ENCODE assay signal across 12 cellular contexts in genomic region chr17:3474212-3474611, GRCh38. TPM values are rescaled to one million over a fixed set of nuclear protein-coding genes. Genes with fewer than 3 reads are reported as not detected.
DNase-seq lines count a peak whose midpoint lies in the region; ATAC-seq and TF ChIP-seq lines count a peak whose summit lies in the region.
"Had no signal": no experiment of that assay in that cellular context is flagged by ENCODE, and none has a peak within 500 bp of the region (broad histone marks: within the 10 kb centered on the region; RNA-seq: fewer than 3 reads in every experiment).

No MANE protein-coding gene starts in this region.

- no peak overlapping the region for H3K9ac ChIP-seq in HUES48 (ENCODE audit: low read depth, low read length)
- peak overlapping the region; percentile 77 to 94 for H3K9ac ChIP-seq in liver (ENCODE audit: low read depth in 1 of 2, low read length in 2 of 2)

- peak; percentile 7 to 60 for DNase-seq in cardiac fibroblast (ENCODE audit: low read depth in 2 of 2)
- no peak for DNase-seq in C1 segment of cervical spinal cord (lab: John Stamatoyannopoulos, UW)
- no peak for DNase-seq in activated CD4-positive, alpha-beta T cell treated with anti-CD3 and anti-CD28 coated beads for 4 hours
- DNase-seq: activated CD4-positive, alpha-beta T cell treated with anti-CD3 and anti-CD28 coated beads, Interleukin-2, amount 50 U/mL, for 48 hours; activated naive CD4-positive, alpha-beta T cell; naive thymus-derived CD4-positive, alpha-beta T cell; SHP77 treated with DMSO at 0.1 percent for 48 hours had no signal

- H3K4me1 ChIP-seq in HUES48 (ENCODE audit: control insufficient read depth, insufficient read depth, low read length) = peaks cover 11% of the 10 kb centered on the region
- H3K4me1 ChIP-seq in liver (ENCODE audit: control insufficient read depth in 4 of 4, insufficient read depth in 4 of 4, low read length in 3 of 4) = peaks cover 0 to 30% (median 11%) of the 10 kb centered on the region in 4 donors
- peaks cover 0 to 13% (median 0%) of the 10 kb centered on the region in 3 donors for H3K4me1 ChIP-seq in gastroesophageal sphincter

- H3K27ac ChIP-seq in HUES48 (ENCODE audit: low read depth, low read length) = peak overlapping the region; percentile 53
- peak overlapping the region; percentile 89 to 97 for H3K27ac ChIP-seq in liver (ENCODE audit: low read depth in 1 of 2, low read length in 2 of 2)
- peak overlapping the region; percentile 77 for H3K27ac ChIP-seq in temporal lobe (ENCODE audit: low read depth, low read length)
- peak overlapping the region in 2 of 4 donors; percentile 53 to 70 for H3K27ac ChIP-seq in gastroesophageal sphincter

- ATAC-seq in gastroesophageal sphincter (no peak), HG03342 (IDR thresholded peaks at IDR 0.05; ENCODE audit: unreplicated experiment) (no peak)
- ATAC-seq: naive thymus-derived CD4-positive, alpha-beta T cell had no signal

- TF ChIP-seq EP300 in gastroesophageal sphincter (IDR thresholded peaks at IDR 0.05) = no peak

- H3K27me3 ChIP-seq in HUES48 (ENCODE audit: control insufficient read depth, insufficient read depth, low read length) (no peaks in the 10 kb centered on the region), liver (ENCODE audit: control insufficient read depth in 4 of 4, insufficient read depth in 4 of 4, low read length in 3 of 4) (no peaks in the 10 kb centered on the region), gastroesophageal sphincter (no peaks in the 10 kb centered on the region)

- TF ChIP-seq CTCF in cardiac fibroblast (IDR thresholded peaks at IDR 0.05; ENCODE audit: low read depth, low read length) = no peak
- no peak for TF ChIP-seq CTCF in liver (IDR thresholded peaks at IDR 0.05; ENCODE audit: low read depth, low read length, missing input control)
- TF ChIP-seq CTCF in gastroesophageal sphincter (IDR thresholded peaks at IDR 0.05) = no peak

- peak; percentile 48 to 59 for TF ChIP-seq RAD21 in liver (IDR thresholded peaks at IDR 0.05)

- 9% methylated on average over 3 of the region's 3 CpGs for WGBS in liver
- WGBS in gastroesophageal sphincter (ENCODE audit: low coverage in 1 of 2), 2 donors = 21 to 34% methylated on average over 3 of the region's 3 CpGs

- no peaks in the 10 kb centered on the region for H3K36me3 ChIP-seq in HUES48 (ENCODE audit: control insufficient read depth, insufficient read depth, low read length)
- no peaks in the 10 kb centered on the region for H3K36me3 ChIP-seq in liver (ENCODE audit: control insufficient read depth in 4 of 4, insufficient read depth in 3 of 4, low read depth in 1 of 4, low read length in 3 of 4)
- H3K36me3 ChIP-seq in gastroesophageal sphincter = no peaks in the 10 kb centered on the region

- H3K4me3 ChIP-seq in HUES48 (ENCODE audit: low read depth, low read length) (no peak overlapping the region), cardiac fibroblast (replicated peaks in 1 of 2; ENCODE audit: low read depth in 2 of 2, low read length in 2 of 2) (no peak overlapping the region), liver (ENCODE audit: low read depth in 1 of 3, low read length in 3 of 3) (peak overlapping the region in 1 of 3 donors; percentile 17), gastroesophageal sphincter (no peak overlapping the region)

- TF ChIP-seq POLR2A in gastroesophageal sphincter (IDR thresholded peaks at IDR 0.05) = no peak

- H3K9me3 ChIP-seq in HUES48 (ENCODE audit: control insufficient read depth, insufficient read depth, low read length) (no peaks in the 10 kb centered on the region), liver (ENCODE audit: control insufficient read depth in 4 of 4, low read length in 3 of 4) (peaks cover 0 to 1% (median 0%) of the 10 kb centered on the region in 4 donors), gastroesophageal sphincter (no peaks in the 10 kb centered on the region)

TF ChIP-seq in liver, 16 proteins besides CTCF, POLR2A, EP300 and RAD21:
- TF ChIP-seq GABPA (IDR thresholded peaks at IDR 0.05 in 1 of 2, conservative IDR thresholded peaks at IDR 0.05 in 1 of 2) (peak in 1 of 2 donors; percentile 62), MAX (IDR thresholded peaks at IDR 0.05) (peak; percentile 87), REST (IDR thresholded peaks at IDR 0.05) (peak; percentile 64), FOXA1 (IDR thresholded peaks at IDR 0.05) (peak; percentile 80), JUND (IDR thresholded peaks at IDR 0.05) (peak in 1 of 2 donors; percentile 76), ZBTB33 (IDR thresholded peaks at IDR 0.05) (peak; percentile 85), EGR1 (IDR thresholded peaks at IDR 0.05; ENCODE audit: low read depth in 2 of 2) (peak in 1 of 2 donors; percentile 67), TAF1 (conservative IDR thresholded peaks at IDR 0.05) (no peak), ATF3 (IDR thresholded peaks at IDR 0.05) (peak; percentile 83), HNF4G (IDR thresholded peaks at IDR 0.05) (peak; percentile 52), RXRA (IDR thresholded peaks at IDR 0.05) (peak; percentile 84 to 93), FOXA2 (IDR thresholded peaks at IDR 0.05) (peak; percentile 93), HNF4A (conservative IDR thresholded peaks at IDR 0.05) (peak; percentile 68 to 90), NR2F2 (IDR thresholded peaks at IDR 0.05) (peak; percentile 33), YY1 (IDR thresholded peaks at IDR 0.05) (peak; percentile 70), SP1 (IDR thresholded peaks at IDR 0.05) (peak; percentile 98)
TF ChIP-seq in liver: peak in this region for 15.

RNA-seq across cellular contexts. Expression of gene ASPA, which starts 1.6 kb away (rescaled TPM):
- 1 to 10 TPM in 1 of 2 donors, under 1 TPM in 1; 0.89 to 4.7 TPM for total RNA-seq in liver
- 1 to 10 TPM; 1.2 to 2.6 TPM for polyA plus RNA-seq in liver
- total RNA-seq in temporal lobe = 1.7 TPM
- total RNA-seq in gastroesophageal sphincter = 1 to 10 TPM; 1.4 to 3.4 (median 2.7) TPM
- total RNA-seq: naive thymus-derived CD4-positive, alpha-beta T cell had no signal
- polyA plus RNA-seq: naive thymus-derived CD4-positive, alpha-beta T cell had no signal

RNA-seq across cellular contexts. Expression of gene SPATA22, which starts 2.6 kb away (rescaled TPM):
- under 1 TPM; 0.19 to 0.42 TPM for total RNA-seq in liver
- polyA plus RNA-seq in liver = under 1 TPM in 1 of 2 donors, not detected in 1; 0.89 TPM
- total RNA-seq in temporal lobe = 0.98 TPM
- total RNA-seq in gastroesophageal sphincter = 1 to 10 TPM in 1 of 4 donors, under 1 TPM in 1, not detected in 2; 0.81 to 2.2 TPM
- polyA plus RNA-seq: naive thymus-derived CD4-positive, alpha-beta T cell had no signal

RNA-seq across cellular contexts. Expression of gene OR1E2, which starts 40.6 kb away (rescaled TPM):
- total RNA-seq in liver = under 1 TPM in 1 of 2 donors, not detected in 1; 0.08 TPM
- polyA plus RNA-seq in liver = not detected
- total RNA-seq in temporal lobe = not detected
- total RNA-seq in gastroesophageal sphincter = not detected
- total RNA-seq: naive thymus-derived CD4-positive, alpha-beta T cell had no signal
- polyA plus RNA-seq: naive thymus-derived CD4-positive, alpha-beta T cell had no signal

Comparison
In these comparisons a context has a peak if more than half of its experiments do, and no peak if none do; other contexts are left out.
1. DNase-seq: peak in cardiac fibroblast (2 of 2); none in C1 segment of cervical spinal cord (0 of 14) and activated CD4-positive, alpha-beta T cell treated with anti-CD3 and anti-CD28 coated beads for 4 hours (0 of 2).